In the genomic region with DNA sequence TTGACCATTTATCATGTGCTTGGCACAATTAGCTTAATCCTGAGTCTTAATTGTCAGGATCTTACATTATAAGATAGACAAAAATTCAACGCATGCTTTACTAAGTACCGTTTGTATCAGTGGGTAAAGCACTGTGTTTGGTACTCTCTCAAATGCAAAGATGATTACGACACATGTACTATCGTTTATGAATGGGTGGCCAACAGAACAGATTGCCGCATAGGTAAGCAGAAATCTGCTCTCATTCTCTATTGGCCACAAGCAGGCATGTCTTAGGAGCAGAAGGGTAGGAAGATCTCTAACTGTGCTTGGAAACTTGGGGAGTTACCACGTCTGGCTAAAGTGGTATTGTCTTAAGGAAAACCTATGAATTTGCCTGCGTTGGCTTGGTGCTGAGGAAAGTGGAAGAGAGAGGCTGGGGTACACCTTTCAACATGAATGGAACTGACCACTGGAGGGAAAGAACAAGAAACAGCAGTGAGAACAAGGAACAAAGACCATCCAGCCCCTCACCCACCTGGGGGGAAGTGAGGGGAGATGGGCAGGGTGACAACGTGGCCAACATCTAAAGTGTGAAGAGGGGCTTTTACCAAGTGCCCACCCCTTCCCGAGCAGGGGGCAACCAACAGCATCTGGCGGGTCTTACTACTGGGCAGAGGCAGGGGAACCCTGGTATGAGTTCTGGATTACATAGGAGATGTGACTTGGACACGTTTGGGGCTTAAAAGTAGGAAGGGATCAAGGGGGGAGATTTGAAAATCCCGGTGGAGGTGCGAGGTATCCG, we compare ENCODE assay signal across 8 cellular contexts. TPM values are rescaled to one million over a fixed set of nuclear protein-coding genes. Genes with fewer than 3 reads are reported as not detected.
DNase-seq lines count a peak whose midpoint lies in the region; ATAC-seq lines count a peak whose summit lies in the region.

No MANE protein-coding gene starts in this region.

- H3K27ac Mint-ChIP-seq in activated T-helper 2 cell treated with anti-CD3 and anti-CD28 coated beads, Interferon-gamma antibody, Interleukin-2, Interleukin-4, amounts not matched to agents 10 μg/mL and 5 μg/mL and 100 μg/mL, durations not matched to agents 14 hours and 24 hours and 36 hours = no peak overlapping the region
- H3K27ac Mint-ChIP-seq in immature natural killer cell = no peak overlapping the region

- peaks cover 36% of the 10 kb centered on the region for H3K4me1 Mint-ChIP-seq in activated T-cell treated with anti-CD3 and anti-CD28 coated beads, Interleukin-2, amount 50 U/mL, for 4 hours (ENCODE audit: low read depth)
- H3K4me1 Mint-ChIP-seq in activated T-helper 2 cell treated with anti-CD3 and anti-CD28 coated beads, Interferon-gamma antibody, Interleukin-2, Interleukin-4, amounts not matched to agents 10 μg/mL and 5 μg/mL and 100 μg/mL, durations not matched to agents 14 hours and 24 hours and 36 hours (ENCODE audit: low read depth) = peaks cover 29% of the 10 kb centered on the region
- H3K4me1 Mint-ChIP-seq in immature natural killer cell = peaks cover 27 to 39% of the 10 kb centered on the region in 2 donors

- ATAC-seq in activated T-cell treated with anti-CD3 and anti-CD28 coated beads, Interleukin-2, amount 50 U/mL, for 4 hours = no peak
- no peak for ATAC-seq in HG02623 (IDR thresholded peaks at IDR 0.05; ENCODE audit: unreplicated experiment)

- H3K27me3 Mint-ChIP-seq in activated T-cell treated with anti-CD3 and anti-CD28 coated beads, Interleukin-2, amount 50 U/mL, for 4 hours (ENCODE audit: low read depth) = peaks cover 26% of the 10 kb centered on the region
- H3K27me3 Mint-ChIP-seq in activated T-helper 2 cell treated with anti-CD3 and anti-CD28 coated beads, Interferon-gamma antibody, Interleukin-2, Interleukin-4, amounts not matched to agents 10 μg/mL and 5 μg/mL and 100 μg/mL, durations not matched to agents 14 hours and 24 hours and 36 hours (ENCODE audit: low read depth) = peaks cover 32% of the 10 kb centered on the region
- H3K27me3 Mint-ChIP-seq in immature natural killer cell (ENCODE audit: low read depth in 3 of 3) = peaks cover 2 to 17% (median 6%) of the 10 kb centered on the region in 3 donors

- DNase-seq in activated T-cell treated with anti-CD3 and anti-CD28 coated beads, Interleukin-2, amount 50 U/mL, for 4 hours = no peak
- DNase-seq in activated T-cell treated with anti-CD3 and anti-CD28 coated beads, Interleukin-2, amount 50 U/mL, for 48 hours = no peak
- no peak for DNase-seq in activated T-helper 2 cell treated with anti-CD3 and anti-CD28 coated beads, Interferon-gamma antibody, Interleukin-2, Interleukin-4, amounts not matched to agents 10 μg/mL and 5 μg/mL and 100 μg/mL, durations not matched to agents 14 hours and 24 hours and 36 hours (ENCODE audit: low spot score)
- DNase-seq in immature natural killer cell (no peak), superior temporal gyrus (ENCODE audit: extremely low spot score) (peak; percentile 40), NCI-H2029 (lab: John Stamatoyannopoulos, UW) (no peak)
- no peak for DNase-seq in NK-92 treated with Interleukin-12 subunit alpha and Interleukin-12 subunit beta, amount 100 ng/mL, for 24 hours (lab: John Stamatoyannopoulos, UW)

- intact Hi-C loops in activated T-helper 2 cell treated with anti-CD3 and anti-CD28 coated beads, Interferon-gamma antibody, Interleukin-2, Interleukin-4, amounts not matched to agents 10 μg/mL and 5 μg/mL and 100 μg/mL, durations not matched to agents 14 hours and 24 hours and 36 hours (cut with micrococcal nuclease) = loop anchor here (5.0 kb wide), 1 partner anchor 32 kb away; a partner anchor contains a TSS

- H3K4me3 Mint-ChIP-seq in activated T-cell treated with anti-CD3 and anti-CD28 coated beads, Interleukin-2, amount 50 U/mL, for 4 hours = peak overlapping the region; percentile 61
- peak overlapping the region; percentile 57 for H3K4me3 Mint-ChIP-seq in activated T-helper 2 cell treated with anti-CD3 and anti-CD28 coated beads, Interferon-gamma antibody, Interleukin-2, Interleukin-4, amounts not matched to agents 10 μg/mL and 5 μg/mL and 100 μg/mL, durations not matched to agents 14 hours and 24 hours and 36 hours (ENCODE audit: low read depth)
- H3K4me3 Mint-ChIP-seq in immature natural killer cell = peak overlapping the region; percentile 40 to 82 (median 64)

- peaks cover 13% of the 10 kb centered on the region for H3K36me3 Mint-ChIP-seq in activated T-cell treated with anti-CD3 and anti-CD28 coated beads, Interleukin-2, amount 50 U/mL, for 4 hours (ENCODE audit: insufficient read depth)
- peaks cover 22% of the 10 kb centered on the region for H3K36me3 Mint-ChIP-seq in activated T-helper 2 cell treated with anti-CD3 and anti-CD28 coated beads, Interferon-gamma antibody, Interleukin-2, Interleukin-4, amounts not matched to agents 10 μg/mL and 5 μg/mL and 100 μg/mL, durations not matched to agents 14 hours and 24 hours and 36 hours (ENCODE audit: low read depth)
- H3K36me3 Mint-ChIP-seq in immature natural killer cell = peaks cover 8 to 16% (median 12%) of the 10 kb centered on the region in 3 donors

- H3K9me3 Mint-ChIP-seq in activated T-cell treated with anti-CD3 and anti-CD28 coated beads, Interleukin-2, amount 50 U/mL, for 4 hours = peaks cover 4% of the 10 kb centered on the region
- H3K9me3 Mint-ChIP-seq in activated T-helper 2 cell treated with anti-CD3 and anti-CD28 coated beads, Interferon-gamma antibody, Interleukin-2, Interleukin-4, amounts not matched to agents 10 μg/mL and 5 μg/mL and 100 μg/mL, durations not matched to agents 14 hours and 24 hours and 36 hours = peaks cover 25% of the 10 kb centered on the region
- H3K9me3 Mint-ChIP-seq in immature natural killer cell = peaks cover 0 to 6% (median 0%) of the 10 kb centered on the region in 6 donors

RNA-seq across cellular contexts. Expression of a gene that starts 1.0 kb away (rescaled TPM):
- total RNA-seq in activated T-cell treated with anti-CD3 and anti-CD28 coated beads, Interleukin-2, amount 50 U/mL, for 4 hours = 1 to 10 TPM; 1.5 to 3.9 (median 2.1) TPM
- 1.8 and 2.3 TPM in 2 replicates for total RNA-seq in activated T-helper 2 cell treated with anti-CD3 and anti-CD28 coated beads, Interferon-gamma antibody, Interleukin-2, Interleukin-4, amounts not matched to agents 10 μg/mL and 5 μg/mL and 100 μg/mL, durations not matched to agents 14 hours and 24 hours and 36 hours
- 1 to 10 TPM in 2 of 3 donors, not detected in 1; 2.2 to 2.9 TPM for polyA plus RNA-seq in immature natural killer cell

RNA-seq across cellular contexts. Expression of a gene that starts 31.8 kb away (rescaled TPM):
- 10 to 100 TPM; 51.3 to 68.3 (median 58.2) TPM for total RNA-seq in activated T-cell treated with anti-CD3 and anti-CD28 coated beads, Interleukin-2, amount 50 U/mL, for 4 hours
- total RNA-seq in activated T-helper 2 cell treated with anti-CD3 and anti-CD28 coated beads, Interferon-gamma antibody, Interleukin-2, Interleukin-4, amounts not matched to agents 10 μg/mL and 5 μg/mL and 100 μg/mL, durations not matched to agents 14 hours and 24 hours and 36 hours = 47.3 and 47.8 TPM in 2 replicates
- 1 to 10 TPM in 2 of 3 donors, under 1 TPM in 1; 0.27 to 6.4 (median 5.1) TPM for polyA plus RNA-seq in immature natural killer cell

RNA-seq across cellular contexts. Expression of a gene that starts 40.4 kb away (rescaled TPM):
- total RNA-seq in activated T-cell treated with anti-CD3 and anti-CD28 coated beads, Interleukin-2, amount 50 U/mL, for 4 hours = 1 to 10 TPM; 1.7 to 6.6 (median 2.9) TPM
- total RNA-seq in activated T-helper 2 cell treated with anti-CD3 and anti-CD28 coated beads, Interferon-gamma antibody, Interleukin-2, Interleukin-4, amounts not matched to agents 10 μg/mL and 5 μg/mL and 100 μg/mL, durations not matched to agents 14 hours and 24 hours and 36 hours = 10.6 and 12.3 TPM in 2 replicates
- 10 to 100 TPM; 13.1 to 25.5 (median 16.9) TPM for polyA plus RNA-seq in immature natural killer cell
